1 cellular context compared by ENCODE assay signal in genomic region chr17:76272541-76273434, GRCh38.
TF ChIP-seq lines count a peak whose summit lies in the region.

No MANE protein-coding gene starts in this region.

TF ChIP-seq in H1, 55 proteins besides CTCF, POLR2A, EP300 and RAD21:
- TF ChIP-seq BRCA1 (IDR thresholded peaks at IDR 0.05; ENCODE audit: low read depth, low read length) (no peak), SUZ12 (IDR thresholded peaks at IDR 0.05; ENCODE audit: low read length) (no peak), JUN (IDR thresholded peaks at IDR 0.05; ENCODE audit: low read depth, low read length) (no peak), SIRT6 (IDR thresholded peaks at IDR 0.05; ENCODE audit: low read length) (no peak), CBX8 (IDR thresholded peaks at IDR 0.05; ENCODE audit: borderline replicate concordance, low read depth, low read length) (no peak), SRF (IDR thresholded peaks at IDR 0.05; ENCODE audit: low read depth, low read length) (no peak), TAF1 (IDR thresholded peaks at IDR 0.05; ENCODE audit: low read depth, low read length) (no peak), ZNF274 (IDR thresholded peaks at IDR 0.05; ENCODE audit: borderline replicate concordance, extremely low read depth, low read length) (no peak), MAFK (IDR thresholded peaks at IDR 0.05; ENCODE audit: low read depth, low read length) (no peak), RBBP5 (IDR thresholded peaks at IDR 0.05; ENCODE audit: borderline replicate concordance, low read depth, low read length) (no peak), CEBPB (IDR thresholded peaks at IDR 0.05; ENCODE audit: low read depth, low read length) (no peak), CHD1 (IDR thresholded peaks at IDR 0.05; ENCODE audit: low read depth, low read length) (no peak), RXRA (IDR thresholded peaks at IDR 0.05; ENCODE audit: insufficient read depth, low read depth, low read length) (no peak), SP1 (IDR thresholded peaks at IDR 0.05; ENCODE audit: low read depth, low read length) (no peak), FOSL1 (IDR thresholded peaks at IDR 0.05; ENCODE audit: insufficient read depth, low read depth, low read length) (no peak)
